8 cellular contexts compared by ENCODE assay signal in the genomic region with DNA sequence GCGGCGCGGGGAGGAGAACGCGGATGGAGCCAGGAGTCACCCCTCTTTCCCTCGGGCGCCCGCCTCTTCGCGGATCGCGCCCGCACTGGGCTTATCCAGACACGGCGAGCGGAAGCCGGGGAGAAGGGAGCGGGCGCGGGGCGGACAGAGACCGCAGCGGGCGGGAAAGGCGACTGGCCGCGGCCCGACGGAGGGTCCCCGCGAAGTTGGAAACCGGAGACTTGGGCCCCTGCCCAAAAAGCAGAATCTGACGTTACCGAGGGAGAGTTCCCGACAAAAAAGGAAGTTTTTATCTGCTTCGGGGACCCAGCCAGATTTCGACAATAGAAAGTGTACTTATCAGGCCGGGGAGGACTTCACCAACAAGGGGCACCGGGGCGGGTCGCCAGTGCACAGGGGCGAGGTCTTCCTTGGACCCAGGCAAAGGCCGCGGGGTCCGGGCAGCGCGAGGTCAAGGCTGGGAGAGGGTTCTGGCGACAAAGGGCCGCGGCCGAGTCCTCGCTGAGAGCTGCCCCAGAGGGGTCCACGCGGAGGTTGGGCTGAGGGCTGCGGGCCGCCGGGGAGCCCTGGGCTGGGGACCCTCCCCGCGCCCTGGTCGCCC. TPM values are rescaled to one million over a fixed set of nuclear protein-coding genes. Genes with fewer than 3 reads are reported as not detected.
DNase-seq lines count a peak whose midpoint lies in the region; ATAC-seq and TF ChIP-seq lines count a peak whose summit lies in the region.

No MANE protein-coding gene starts in this region.

- no peaks in the 10 kb centered on the region for H3K36me3 ChIP-seq in CD8-positive, alpha-beta T cell (ENCODE audit: insufficient read depth, low read length)
- no peaks in the 10 kb centered on the region for H3K36me3 ChIP-seq in NT2/D1 (ENCODE audit: insufficient read depth, insufficient read length, low read length)
- H3K36me3 ChIP-seq in endodermal cell (ENCODE audit: control insufficient read depth, insufficient read depth, low read length): no peaks in the 10 kb centered on the region
- no peaks in the 10 kb centered on the region for H3K36me3 ChIP-seq in naive thymus-derived CD4-positive, alpha-beta T cell (ENCODE audit: control insufficient read depth in 2 of 3, insufficient read depth in 3 of 3, low read length in 3 of 3)

- CTCF ChIA-PET in CD8-positive, alpha-beta T cell (lab: Charles Lee): interaction anchor here (0.9 to 2.1 kb wide), 7 partner anchors 8 to 97 kb away, joined by 3 to 10 read pairs (median 4); no protein-coding TSS in a partner anchor
- CTCF ChIA-PET in naive thymus-derived CD4-positive, alpha-beta T cell (lab: Charles Lee): interaction anchor here (0.6 kb wide), 1 partner anchor 222 kb away, joined by 4 read pairs; no protein-coding TSS in a partner anchor

- H3K27ac ChIP-seq in CD8-positive, alpha-beta T cell (ENCODE audit: low read depth, low read length): no peak overlapping the region
- H3K27ac ChIP-seq in endodermal cell (ENCODE audit: low read depth, low read length): no peak overlapping the region
- H3K27ac ChIP-seq in naive thymus-derived CD4-positive, alpha-beta T cell (ENCODE audit: low read depth, low read length): no peak overlapping the region

- DNase-seq in CD8-positive, alpha-beta T cell: peak in 2 of 7 experiments; percentile 26 to 49
- DNase-seq in NT2/D1 (ENCODE audit: low read depth, low spot score) (no peak), endodermal cell (peak; percentile 86), kidney tubule cell (ENCODE audit: low spot score) (no peak), COR-L47 (lab: John Stamatoyannopoulos, UW) (no peak), germinal center (ENCODE audit: low spot score) (no peak)
- peak in 4 of 9 donors; percentile 9 to 38 (median 18) for DNase-seq in naive thymus-derived CD4-positive, alpha-beta T cell
- no peak for DNase-seq in stimulated activated CD4-positive, alpha-beta T cell treated with anti-CD3 and anti-CD28 coated beads, Interleukin-2, amount 100 ng/mL, for 48 hours

- TF ChIP-seq CTCF in CD8-positive, alpha-beta T cell (IDR thresholded peaks at IDR 0.05): no peak
- TF ChIP-seq CTCF in endodermal cell (conservative IDR thresholded peaks at IDR 0.05): no peak

- H3K9me3 ChIP-seq in CD8-positive, alpha-beta T cell (ENCODE audit: low read length): no peaks in the 10 kb centered on the region
- H3K9me3 ChIP-seq in NT2/D1 (ENCODE audit: insufficient read depth, low read length) (no peaks in the 10 kb centered on the region), endodermal cell (ENCODE audit: control insufficient read depth, low read length) (peaks cover 11% of the 10 kb centered on the region)
- H3K9me3 ChIP-seq in naive thymus-derived CD4-positive, alpha-beta T cell (ENCODE audit: control insufficient read depth in 2 of 3, low read length in 3 of 3): no peaks in the 10 kb centered on the region

- H3K27ac Mint-ChIP-seq in CD8-positive, alpha-beta T cell: no peak overlapping the region
- no peak overlapping the region for H3K27ac Mint-ChIP-seq in endodermal cell
- no peak overlapping the region for H3K27ac Mint-ChIP-seq in naive thymus-derived CD4-positive, alpha-beta T cell

- peak overlapping the region; percentile 86 for H3K9ac ChIP-seq in NT2/D1 (ENCODE audit: insufficient read length, low read depth)
- H3K9ac ChIP-seq in endodermal cell (ENCODE audit: extremely low read depth, low read length, poor library complexity, severe bottlenecking): peak overlapping the region; percentile 78

- peaks cover 12% of the 10 kb centered on the region for H3K4me1 ChIP-seq in CD8-positive, alpha-beta T cell (ENCODE audit: insufficient read depth, low read length)
- peaks cover 15% of the 10 kb centered on the region for H3K4me1 ChIP-seq in NT2/D1 (ENCODE audit: insufficient read depth, insufficient read length)
- peaks cover 6% of the 10 kb centered on the region for H3K4me1 ChIP-seq in endodermal cell (ENCODE audit: control insufficient read depth, insufficient read depth, low read length)
- H3K4me1 ChIP-seq in naive thymus-derived CD4-positive, alpha-beta T cell (ENCODE audit: control insufficient read depth in 2 of 2, insufficient read depth in 2 of 2, low read length in 2 of 2): peaks cover 4 to 6% of the 10 kb centered on the region in 2 donors

- intact Hi-C loops in CD8-positive, alpha-beta T cell (cut with DNase I, micrococcal nuclease): loop anchor here (2.0 to 5.0 kb wide), 2 partner anchors 18 to 38 kb away; no protein-coding TSS in a partner anchor
- intact Hi-C loops in naive thymus-derived CD4-positive, alpha-beta T cell (cut with micrococcal nuclease): no loop called here

- peaks cover 11% of the 10 kb centered on the region for H3K4me1 Mint-ChIP-seq in CD8-positive, alpha-beta T cell (ENCODE audit: low read depth)
- H3K4me1 Mint-ChIP-seq in endodermal cell: peaks cover 24% of the 10 kb centered on the region
- peaks cover 2 to 17% (median 5%) of the 10 kb centered on the region in 7 donors for H3K4me1 Mint-ChIP-seq in naive thymus-derived CD4-positive, alpha-beta T cell

- ATAC-seq in CD8-positive, alpha-beta T cell: no peak
- ATAC-seq in naive thymus-derived CD4-positive, alpha-beta T cell: peak; percentile 7

- no peaks in the 10 kb centered on the region for H3K9me3 Mint-ChIP-seq in CD8-positive, alpha-beta T cell
- peaks cover 10% of the 10 kb centered on the region for H3K9me3 Mint-ChIP-seq in endodermal cell
- H3K9me3 Mint-ChIP-seq in naive thymus-derived CD4-positive, alpha-beta T cell: peaks cover 0 to 10% (median 1%) of the 10 kb centered on the region in 11 donors

- peak overlapping the region; percentile 43 for H3K4me3 ChIP-seq in CD8-positive, alpha-beta T cell (ENCODE audit: low read depth, low read length)
- H3K4me3 ChIP-seq in NT2/D1 (ENCODE audit: insufficient read length, low read depth): peak overlapping the region; percentile 71
- peak overlapping the region; percentile 87 for H3K4me3 ChIP-seq in endodermal cell (ENCODE audit: low read length)
- peak overlapping the region; percentile 52 for H3K4me3 ChIP-seq in naive thymus-derived CD4-positive, alpha-beta T cell (ENCODE audit: low read length)

- 0 to 2% methylated on average over 38 to 60 of the region's 60 CpGs for WGBS in endodermal cell (ENCODE audit: insufficient coverage in 1 of 2, insufficient read length in 1 of 2), 2 experiments

- POLR2A ChIA-PET in CD8-positive, alpha-beta T cell (lab: Charles Lee): interaction anchor here (0.9 to 1.5 kb wide), 2 partner anchors 24 to 28 kb away, joined by 4 read pairs; no protein-coding TSS in a partner anchor
- POLR2A ChIA-PET in naive thymus-derived CD4-positive, alpha-beta T cell (lab: Charles Lee): interaction anchor here (0.9 kb wide), 1 partner anchor 62 kb away, joined by 3 read pairs; no protein-coding TSS in a partner anchor

- H3K27me3 ChIP-seq in CD8-positive, alpha-beta T cell (ENCODE audit: insufficient read depth, low read length): peaks cover 13% of the 10 kb centered on the region
- peaks cover 43% of the 10 kb centered on the region for H3K27me3 ChIP-seq in NT2/D1 (ENCODE audit: insufficient read depth, insufficient read length)
- H3K27me3 ChIP-seq in endodermal cell (ENCODE audit: control insufficient read depth, insufficient read depth, low read length, poor library complexity, severe bottlenecking): peaks cover 38% of the 10 kb centered on the region
- H3K27me3 ChIP-seq in naive thymus-derived CD4-positive, alpha-beta T cell (ENCODE audit: control insufficient read depth in 2 of 2, insufficient read depth in 2 of 2, low read length in 2 of 2): peaks cover 0 to 22% of the 10 kb centered on the region in 2 donors

- peaks cover 48% of the 10 kb centered on the region for H3K27me3 Mint-ChIP-seq in CD8-positive, alpha-beta T cell (ENCODE audit: low read depth)
- peaks cover 64% of the 10 kb centered on the region for H3K27me3 Mint-ChIP-seq in endodermal cell (ENCODE audit: insufficient read depth)
- peaks cover 43 to 76% (median 51%) of the 10 kb centered on the region in 5 donors for H3K27me3 Mint-ChIP-seq in naive thymus-derived CD4-positive, alpha-beta T cell

- no peaks in the 10 kb centered on the region for H3K36me3 Mint-ChIP-seq in CD8-positive, alpha-beta T cell
- H3K36me3 Mint-ChIP-seq in endodermal cell (ENCODE audit: low read depth): peaks cover 2% of the 10 kb centered on the region
- peaks cover 0 to 12% (median 8%) of the 10 kb centered on the region in 5 donors for H3K36me3 Mint-ChIP-seq in naive thymus-derived CD4-positive, alpha-beta T cell

- peak overlapping the region; percentile 76 for H3K4me3 Mint-ChIP-seq in CD8-positive, alpha-beta T cell
- H3K4me3 Mint-ChIP-seq in endodermal cell: peak overlapping the region; percentile 66
- H3K4me3 Mint-ChIP-seq in naive thymus-derived CD4-positive, alpha-beta T cell: peak overlapping the region; percentile 32 to 80 (median 67)

RNA-seq across cellular contexts. Expression of a gene that starts 0.5 kb away (rescaled TPM):
- total RNA-seq in CD8-positive, alpha-beta T cell: 1 to 10 TPM in 1 of 2 experiments, under 1 TPM in 1; 0.50 to 1.7 TPM
- 10 to 100 TPM; 15.1 to 26.9 TPM for total RNA-seq in endodermal cell
- polyA plus RNA-seq in endodermal cell (2013, experiment 1 of 2): 3.5 TPM
- 3.6 TPM for polyA plus RNA-seq in endodermal cell (2013, experiment 2 of 2)
- total RNA-seq in naive thymus-derived CD4-positive, alpha-beta T cell: 1 to 10 TPM in 1 of 5 experiments, under 1 TPM in 2, not detected in 2; 0.48 to 7.5 (median 0.58) TPM
- polyA plus RNA-seq in naive thymus-derived CD4-positive, alpha-beta T cell: not detected

RNA-seq across cellular contexts. Expression of a gene that starts 45.3 kb away (rescaled TPM):
- not detected for total RNA-seq in CD8-positive, alpha-beta T cell
- total RNA-seq in endodermal cell: 1 to 10 TPM; 3.2 to 4.8 TPM
- polyA plus RNA-seq in endodermal cell (2013, experiment 1 of 2): 0.50 TPM
- polyA plus RNA-seq in endodermal cell (2013, experiment 2 of 2): 2.2 TPM
- not detected for total RNA-seq in naive thymus-derived CD4-positive, alpha-beta T cell
- 1 to 10 TPM in 1 of 2 donors, not detected in 1; 1.3 TPM for polyA plus RNA-seq in naive thymus-derived CD4-positive, alpha-beta T cell

RNA-seq across cellular contexts. Expression of a gene that starts 47.6 kb away (rescaled TPM):
- total RNA-seq in CD8-positive, alpha-beta T cell: under 1 TPM; 0.47 to 0.57 TPM
- total RNA-seq in endodermal cell: 1 to 10 TPM; 2.0 to 3.4 TPM
- polyA plus RNA-seq in endodermal cell (2013, experiment 1 of 2): 3.3 TPM
- 2.3 TPM for polyA plus RNA-seq in endodermal cell (2013, experiment 2 of 2)
- not detected for total RNA-seq in naive thymus-derived CD4-positive, alpha-beta T cell
- polyA plus RNA-seq in naive thymus-derived CD4-positive, alpha-beta T cell: under 1 TPM; 0.33 to 0.35 TPM

RNA-seq across cellular contexts. Expression of a gene that starts 58.4 kb away (rescaled TPM):
- not detected for total RNA-seq in CD8-positive, alpha-beta T cell
- not detected for total RNA-seq in endodermal cell
- 0.39 TPM for polyA plus RNA-seq in endodermal cell (2013, experiment 1 of 2)
- not detected for polyA plus RNA-seq in endodermal cell (2013, experiment 2 of 2)
- total RNA-seq in naive thymus-derived CD4-positive, alpha-beta T cell: 1 to 10 TPM; 1.4 to 5.8 (median 2.0) TPM
- polyA plus RNA-seq in naive thymus-derived CD4-positive, alpha-beta T cell: 10 to 100 TPM; 10.3 to 20.7 TPM

Comparison
In these comparisons a context has a peak if more than half of its experiments do, and no peak if none do; other contexts are left out.
1. intact Hi-C loops: an anchor here in CD8-positive, alpha-beta T cell (2.0 to 5.0 kb wide); none called in naive thymus-derived CD4-positive, alpha-beta T cell.